Comparison of ENCODE assay signal across 19 cellular contexts in genomic region chr14:52797653-52798052, GRCh38. TPM values are rescaled to one million over a fixed set of nuclear protein-coding genes. Genes with fewer than 3 reads are reported as not detected.
DNase-seq lines count a peak whose midpoint lies in the region; ATAC-seq, FAIRE-seq and TF ChIP-seq lines count a peak whose summit lies in the region.
"Had no signal": no experiment of that assay in that cellular context is flagged by ENCODE, and none has a peak within 500 bp of the region (broad histone marks: within the 10 kb centered on the region; RNA-seq: fewer than 3 reads in every experiment).

No MANE protein-coding gene starts in this region.

- H2BK15ac ChIP-seq in mesenchymal stem cell (ENCODE audit: low read depth, poor library complexity, severe bottlenecking), result no peak overlapping the region

- POLR2A ChIA-PET in CD8-positive, alpha-beta T cell (lab: Charles Lee), result no interaction called here

- no peak overlapping the region for H2BK5ac ChIP-seq in mesenchymal stem cell (ENCODE audit: low read depth, low read length, poor library complexity, severe bottlenecking)

- ATAC-seq in CD4-positive, CD25-positive, alpha-beta regulatory T cell (ENCODE audit: low read depth in 2 of 2), result no peak
- ATAC-seq in CD8-positive, alpha-beta T cell, result no peak
- ATAC-seq: GM12878 had no signal

- no peaks in the 10 kb centered on the region for H3K36me3 Mint-ChIP-seq in CD4-positive, CD25-positive, alpha-beta regulatory T cell
- no peaks in the 10 kb centered on the region for H3K36me3 Mint-ChIP-seq in CD8-positive, alpha-beta T cell

- TF ChIP-seq CTCF in CD8-positive, alpha-beta T cell (IDR thresholded peaks at IDR 0.05), result no peak
- TF ChIP-seq CTCF in prostate gland (IDR thresholded peaks at IDR 0.05), result no peak

- H3K4me1 ChIP-seq in CD4-positive, CD25-positive, alpha-beta regulatory T cell (ENCODE audit: control insufficient read depth, insufficient read depth, low read length, poor library complexity, severe bottlenecking), result no peaks in the 10 kb centered on the region
- no peaks in the 10 kb centered on the region for H3K4me1 ChIP-seq in CD8-positive, alpha-beta T cell (ENCODE audit: insufficient read depth, low read length)
- no peaks in the 10 kb centered on the region for H3K4me1 ChIP-seq in prostate gland (replicated peaks)
- H3K4me1 ChIP-seq in small intestine (ENCODE audit: control insufficient read depth in 2 of 2, insufficient read depth in 1 of 2, low read depth in 1 of 2, low read length in 1 of 2), result no peaks in the 10 kb centered on the region
- H3K4me1 ChIP-seq in mesenchymal stem cell (ENCODE audit: control insufficient read depth, insufficient read depth, low read depth, low read length), result no peaks in the 10 kb centered on the region

- H3K27me3 ChIP-seq in CD4-positive, CD25-positive, alpha-beta regulatory T cell (ENCODE audit: control insufficient read depth, insufficient read depth, low read length), result no peaks in the 10 kb centered on the region
- H3K27me3 ChIP-seq in CD8-positive, alpha-beta T cell (ENCODE audit: insufficient read depth, low read length), result no peaks in the 10 kb centered on the region
- H3K27me3 ChIP-seq in prostate gland (replicated peaks; ENCODE audit: insufficient read depth), result no peaks in the 10 kb centered on the region
- H3K27me3 ChIP-seq in small intestine (ENCODE audit: control insufficient read depth in 2 of 2, insufficient read depth in 2 of 2, low read length in 2 of 2), result no peaks in the 10 kb centered on the region
- no peaks in the 10 kb centered on the region for H3K27me3 ChIP-seq in mesenchymal stem cell (ENCODE audit: control insufficient read depth in 1 of 2, insufficient read depth in 1 of 2, low read length in 2 of 2)

- H3K27ac ChIP-seq in CD4-positive, CD25-positive, alpha-beta regulatory T cell (ENCODE audit: insufficient read depth, low read length, poor library complexity, severe bottlenecking), result no peak overlapping the region
- no peak overlapping the region for H3K27ac ChIP-seq in CD8-positive, alpha-beta T cell (ENCODE audit: low read depth, low read length)
- H3K27ac ChIP-seq in prostate gland (no peak overlapping the region), small intestine (ENCODE audit: low read depth in 1 of 2, low read length in 1 of 2) (no peak overlapping the region), mesenchymal stem cell (ENCODE audit: low read length, poor library complexity, severe bottlenecking) (no peak overlapping the region)
- H3K27ac ChIP-seq: C4-2B, GM23248, PC-9 had no signal

- H4K91ac ChIP-seq in mesenchymal stem cell (ENCODE audit: low read length), result no peak overlapping the region

- no peak overlapping the region for H2AK5ac ChIP-seq in mesenchymal stem cell (ENCODE audit: low read length, severe bottlenecking)

- H3K9me3 ChIP-seq in CD4-positive, CD25-positive, alpha-beta regulatory T cell (ENCODE audit: control insufficient read depth in 2 of 2, low read length in 2 of 2), result peaks cover 0 to 7% of the 10 kb centered on the region in 2 experiments
- no peaks in the 10 kb centered on the region for H3K9me3 ChIP-seq in CD8-positive, alpha-beta T cell (ENCODE audit: low read length)
- no peaks in the 10 kb centered on the region for H3K9me3 ChIP-seq in prostate gland
- no peaks in the 10 kb centered on the region for H3K9me3 ChIP-seq in small intestine (ENCODE audit: control insufficient read depth, low read depth)
- no peaks in the 10 kb centered on the region for H3K9me3 ChIP-seq in mesenchymal stem cell (ENCODE audit: control insufficient read depth, low read length)

- no peak overlapping the region for H3K4me2 ChIP-seq in mesenchymal stem cell (ENCODE audit: low read length, poor library complexity, severe bottlenecking)
- H3K4me2 ChIP-seq: PC-9 had no signal

- no peak for TF ChIP-seq POLR2A in erythroblast (IDR thresholded peaks at IDR 0.05; ENCODE audit: low read length)
- TF ChIP-seq POLR2A in prostate gland (IDR thresholded peaks at IDR 0.05), result no peak

- WGBS in prostate gland, result 78% methylated on average over 3 of the region's 3 CpGs
- 42 to 59% (median 58%) methylated on average over 3 of the region's 3 CpGs for WGBS in small intestine, 3 donors
- 79% methylated on average over 2 of the region's 3 CpGs for WGBS in mesenchymal stem cell

- H3K27me3 Mint-ChIP-seq in CD4-positive, CD25-positive, alpha-beta regulatory T cell, result peaks cover 9% of the 10 kb centered on the region
- H3K27me3 Mint-ChIP-seq in CD8-positive, alpha-beta T cell (ENCODE audit: low read depth), result no peaks in the 10 kb centered on the region

- H3K18ac ChIP-seq in mesenchymal stem cell (ENCODE audit: low read depth in 1 of 2, low read length in 2 of 2), result no peak overlapping the region

- peak overlapping the region in 1 of 4 donors; percentile 15 for H3K4me3 Mint-ChIP-seq in CD4-positive, CD25-positive, alpha-beta regulatory T cell
- no peak overlapping the region for H3K4me3 Mint-ChIP-seq in CD8-positive, alpha-beta T cell

- no peak overlapping the region for H4K8ac ChIP-seq in mesenchymal stem cell (ENCODE audit: low read length)

- no peak overlapping the region for H2BK120ac ChIP-seq in mesenchymal stem cell (ENCODE audit: low read depth, low read length)

- no peak overlapping the region for H2BK12ac ChIP-seq in mesenchymal stem cell (ENCODE audit: low read length in 2 of 2)

- FAIRE-seq in small intestine (lab: Jason Lieb, UNC), result no peak
- FAIRE-seq: GM12878 had no signal

- no peak overlapping the region for H2AFZ ChIP-seq in mesenchymal stem cell (ENCODE audit: low read depth, low read length)
- H2AFZ ChIP-seq: GM23248, PC-9 had no signal

- CTCF ChIA-PET in CD8-positive, alpha-beta T cell (lab: Charles Lee), result interaction anchor here (1.3 kb wide), 1 partner anchor 68 kb away, joined by 3 read pairs; the partner anchor contains the start of gene STYX

- H3K36me3 ChIP-seq in CD4-positive, CD25-positive, alpha-beta regulatory T cell (ENCODE audit: control insufficient read depth, insufficient read depth, low read length), result no peaks in the 10 kb centered on the region
- H3K36me3 ChIP-seq in CD8-positive, alpha-beta T cell (ENCODE audit: insufficient read depth, low read length), result no peaks in the 10 kb centered on the region
- H3K36me3 ChIP-seq in prostate gland (no peaks in the 10 kb centered on the region), small intestine (ENCODE audit: control insufficient read depth in 2 of 2, insufficient read depth in 2 of 2, low read length in 2 of 2) (no peaks in the 10 kb centered on the region), mesenchymal stem cell (ENCODE audit: control insufficient read depth in 1 of 2, insufficient read depth in 2 of 2, low read depth in 1 of 2, low read length in 2 of 2) (no peaks in the 10 kb centered on the region)

- no peaks in the 10 kb centered on the region for H3K79me1 ChIP-seq in mesenchymal stem cell (replicated peaks; ENCODE audit: low read length, poor library complexity, severe bottlenecking)

- H3K14ac ChIP-seq in mesenchymal stem cell (ENCODE audit: low read length in 2 of 2), result no peak overlapping the region

- peaks cover 0 to 5% (median 3%) of the 10 kb centered on the region in 7 donors for H3K9me3 Mint-ChIP-seq in CD4-positive, CD25-positive, alpha-beta regulatory T cell
- H3K9me3 Mint-ChIP-seq in CD8-positive, alpha-beta T cell, result peaks cover 2% of the 10 kb centered on the region

- H3K4ac ChIP-seq in mesenchymal stem cell (ENCODE audit: low read depth in 1 of 2, low read length in 2 of 2), result no peak overlapping the region

- H3K27ac Mint-ChIP-seq in CD4-positive, CD25-positive, alpha-beta regulatory T cell, result peak overlapping the region in 2 of 3 donors; percentile 41 to 48
- H3K27ac Mint-ChIP-seq in CD8-positive, alpha-beta T cell, result peak overlapping the region; percentile 56

- H3K23ac ChIP-seq in mesenchymal stem cell (ENCODE audit: low read length in 2 of 2), result no peak overlapping the region

- intact Hi-C loops in CD8-positive, alpha-beta T cell (cut with DNase I, micrococcal nuclease), result loop anchor here in 1 of 2 experiments (10.0 kb wide), 1 partner anchor 1143 kb away; the partner anchor contains the start of gene FRMD6
- intact Hi-C loops in prostate gland (cut with DNase I), result no loop called here

- peaks cover 12 to 24% (median 16%) of the 10 kb centered on the region in 4 donors for H3K4me1 Mint-ChIP-seq in CD4-positive, CD25-positive, alpha-beta regulatory T cell
- peaks cover 13% of the 10 kb centered on the region for H3K4me1 Mint-ChIP-seq in CD8-positive, alpha-beta T cell (ENCODE audit: low read depth)

- peak in 1 of 3 donors; percentile 61 for DNase-seq in CD4-positive, CD25-positive, alpha-beta regulatory T cell
- DNase-seq in CD8-positive, alpha-beta T cell, result no peak
- DNase-seq in NCI-H69 (lab: John Stamatoyannopoulos, UW), result peak; percentile 37
- DNase-seq in erythroblast (lab: John Stamatoyannopoulos, UW), result peak; percentile 14 to 58
- DNase-seq in prostate gland (ENCODE audit: low spot score), result no peak
- DNase-seq in NCI-H1417 treated with DMSO at 0.1 percent for 48 hours (lab: John Stamatoyannopoulos, UW), result no peak
- DNase-seq in small intestine, result no peak
- DNase-seq in mesenchymal stem cell, result no peak
- DNase-seq: ACHN, DMS153, GF-D8, GM23248, NCI-H1436, NCI-H1930, NCI-H226, NCI-H524, PC-9 had no signal

- H3K4me3 ChIP-seq in CD4-positive, CD25-positive, alpha-beta regulatory T cell (ENCODE audit: low read depth, low read length), result no peak overlapping the region
- H3K4me3 ChIP-seq in CD8-positive, alpha-beta T cell (ENCODE audit: low read depth, low read length), result no peak overlapping the region
- H3K4me3 ChIP-seq in prostate gland (no peak overlapping the region), small intestine (ENCODE audit: low read depth in 1 of 2, low read length in 2 of 2) (no peak overlapping the region), mesenchymal stem cell (ENCODE audit: insufficient read depth in 1 of 2, low read depth in 1 of 2, low read length in 2 of 2) (no peak overlapping the region)
- H3K4me3 ChIP-seq: GM12878, GM23248, PC-9 had no signal

- no peak overlapping the region for H3K9ac ChIP-seq in mesenchymal stem cell (ENCODE audit: low read length)
- H3K9ac ChIP-seq: GM23248 had no signal

RNA-seq across cellular contexts. Expression of gene GNPNAT1, which starts 6.2 kb away (rescaled TPM):
- total RNA-seq in CD4-positive, CD25-positive, alpha-beta regulatory T cell, result 7.9 TPM
- polyA plus RNA-seq in CD4-positive, CD25-positive, alpha-beta regulatory T cell, result 10 to 100 TPM; 13.7 to 14.2 (median 13.9) TPM
- 1 to 10 TPM; 5.6 to 7.5 TPM for total RNA-seq in CD8-positive, alpha-beta T cell
- 10 to 100 TPM; 26.2 to 41.4 TPM for total RNA-seq in prostate gland
- 10 to 100 TPM; 13.5 to 43.4 (median 16.1) TPM for polyA plus RNA-seq in small intestine
- polyA plus RNA-seq in mesenchymal stem cell (2013, experiment 1 of 2), result 24.7 TPM
- polyA plus RNA-seq in mesenchymal stem cell (2013, experiment 2 of 2), result 30.8 TPM

Comparison
In these comparisons a context has a peak if more than half of its experiments do, and no peak if none do; other contexts are left out.
1. DNase-seq: peak in NCI-H69 (single experiment) and erythroblast (2 of 2); none in CD8-positive, alpha-beta T cell (0 of 7), prostate gland (single experiment), NCI-H1417 treated with DMSO at 0.1 percent for 48 hours (single experiment), small intestine (single experiment) and mesenchymal stem cell (single experiment).